In the genomic region with DNA sequence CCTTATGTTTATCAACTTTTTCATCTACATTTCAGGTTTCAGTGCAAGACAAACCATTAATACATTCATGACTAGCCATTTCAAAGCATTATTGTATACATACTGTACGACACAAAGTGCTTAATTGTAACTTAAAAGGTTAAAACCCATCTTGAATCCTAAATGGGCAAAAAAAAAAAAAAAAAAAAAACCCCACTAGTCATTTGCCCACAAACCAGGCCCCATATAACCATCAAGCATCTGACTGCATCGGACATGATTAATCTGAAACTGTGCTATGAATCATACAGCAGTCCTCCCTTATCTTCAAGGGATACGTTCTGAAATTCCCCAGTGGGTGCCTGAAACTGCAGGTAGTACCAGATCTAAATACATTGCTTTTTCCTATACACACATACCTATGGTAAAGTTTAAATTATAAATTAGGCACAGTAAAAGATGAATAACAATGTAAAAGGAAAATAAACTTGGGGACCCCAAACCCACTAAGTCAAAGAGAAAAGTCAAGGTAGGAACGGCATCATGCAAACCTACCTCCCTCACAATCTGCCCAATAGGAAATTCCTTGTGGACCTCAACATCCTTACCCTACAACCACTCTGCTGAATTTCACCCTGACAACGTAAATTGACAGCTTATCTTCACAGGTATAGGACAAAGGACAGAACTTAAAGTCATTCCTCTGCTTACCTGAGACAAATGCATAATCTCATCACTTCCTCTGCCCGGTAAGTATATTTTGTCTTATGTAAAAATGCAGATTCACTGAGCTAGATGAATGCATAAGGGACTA, we compare ENCODE assay signal across 8 cellular contexts. TPM values are rescaled to one million over a fixed set of nuclear protein-coding genes. Genes with fewer than 3 reads are reported as not detected.
A peak's percentile ranks its signal among the peaks of the same experiment; 100 is the strongest.
DNase-seq lines count a peak whose midpoint lies in the region; ATAC-seq and TF ChIP-seq lines count a peak whose summit lies in the region.

No MANE protein-coding gene starts in this region.

- H3K9me3 ChIP-seq in testis = no peaks in the 10 kb centered on the region

- intact Hi-C loops in testis (cut with DNase I; ENCODE audit: low total_unique reads) = no loop called here

- peak overlapping the region; percentile 92 for H3K27ac Mint-ChIP-seq in chondrocyte (ENCODE audit: unreplicated experiment)

- H3K4me1 Mint-ChIP-seq in chondrocyte (ENCODE audit: low read depth) = peaks cover 73% of the 10 kb centered on the region

- no peaks in the 10 kb centered on the region for H3K36me3 Mint-ChIP-seq in chondrocyte (ENCODE audit: low read depth)

- H3K36me3 ChIP-seq in testis (ENCODE audit: low read depth, missing control alignments) = no peaks in the 10 kb centered on the region

- no peak overlapping the region for H3K4me3 ChIP-seq in testis

- no peak for TF ChIP-seq CTCF in chondrocyte (IDR thresholded peaks at IDR 0.05)
- no peak for TF ChIP-seq CTCF in testis (IDR thresholded peaks at IDR 0.05)

- no peaks in the 10 kb centered on the region for H3K27me3 ChIP-seq in testis

- no peak for TF ChIP-seq POLR2A in testis (IDR thresholded peaks at IDR 0.05)

- WGBS in testis, 2 donors = 52 to 66% methylated on average over 6 of the region's 6 CpGs

- peak; percentile 86 for ATAC-seq in GM21529 (IDR thresholded peaks at IDR 0.05; ENCODE audit: unreplicated experiment)

- H3K4me3 Mint-ChIP-seq in chondrocyte (ENCODE audit: unreplicated experiment) = no peak overlapping the region

- H3K27me3 Mint-ChIP-seq in chondrocyte (ENCODE audit: low read depth) = no peaks in the 10 kb centered on the region

- DNase-seq in GM03348 (ENCODE audit: low spot score) (peak; percentile 43), LHCN-M2 (ENCODE audit: low read depth) (peak; percentile 77), chondrocyte (ENCODE audit: low spot score) (no peak), testis (no peak), cerebellum (ENCODE audit: low spot score) (no peak), GOT3 (lab: John Stamatoyannopoulos, UW) (no peak), AML-193 (lab: John Stamatoyannopoulos, UW) (no peak)

- peaks cover 36% of the 10 kb centered on the region for H3K4me1 ChIP-seq in testis

- H3K27ac ChIP-seq in testis = peak overlapping the region; percentile 9 to 68

- no peaks in the 10 kb centered on the region for H3K9me3 Mint-ChIP-seq in chondrocyte (ENCODE audit: low read depth)

RNA-seq across cellular contexts. Expression of a gene that starts 14.3 kb away (rescaled TPM):
- total RNA-seq in LHCN-M2 (2014; rRNA removed) = 29.1 and 31.5 TPM in 2 replicates
- polyA plus RNA-seq in LHCN-M2 (2012) = 12.1 TPM
- total RNA-seq in chondrocyte = 54.2 to 56.1 TPM (median 55.0 TPM) in 3 replicates
- total RNA-seq in testis = 10 to 100 TPM; 63.4 to 69.7 TPM
- 56.9 TPM for polyA plus RNA-seq in testis (ENCODE audit: insufficient read depth, low read depth, low replicate concordance)
- 38.2 TPM for total RNA-seq in cerebellum

Comparison
In these comparisons a context has a peak if more than half of its experiments do, and no peak if none do; other contexts are left out.
1. DNase-seq: peak in GM03348 (single experiment) and LHCN-M2 (single experiment); none in chondrocyte (single experiment), testis (single experiment), cerebellum (single experiment), GOT3 (single experiment) and AML-193 (0 of 2).